Comparison of ENCODE assay signal across 1 cellular context in the genomic region with DNA sequence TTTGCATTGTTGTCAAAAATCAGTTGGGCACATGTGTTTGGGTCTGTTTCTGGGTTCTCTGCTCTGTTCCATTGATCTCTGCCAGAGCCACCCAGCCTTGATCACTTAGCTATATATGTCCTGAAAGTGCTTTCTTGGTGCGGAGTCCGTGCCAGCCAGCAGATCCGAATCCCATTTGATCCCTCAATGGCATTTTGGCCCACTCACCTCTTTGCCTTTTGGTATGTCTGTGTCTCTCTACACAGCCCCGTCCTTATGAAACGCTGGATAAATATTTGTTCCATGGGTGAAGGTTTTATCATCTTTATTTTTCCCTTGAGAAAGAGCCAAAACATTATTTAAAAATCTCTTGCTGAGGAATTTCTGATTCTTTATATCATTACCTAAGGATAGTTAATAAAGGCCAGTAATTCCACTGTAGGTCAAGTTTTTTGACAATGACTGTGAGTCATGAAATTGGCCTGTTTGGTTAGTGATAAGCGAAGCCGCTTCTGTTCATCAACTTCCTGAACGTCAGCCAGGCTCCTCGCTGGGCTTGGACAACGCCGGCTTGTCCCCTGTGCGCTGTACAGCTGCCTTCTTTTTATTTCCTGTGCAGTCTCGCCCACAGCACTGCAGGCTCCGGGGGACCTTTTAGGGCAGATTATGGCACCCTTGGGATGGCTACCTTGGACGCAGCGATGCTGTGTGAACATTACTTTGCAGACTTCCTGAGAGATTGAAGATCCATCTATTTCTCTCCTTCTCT.
TF ChIP-seq lines count a peak whose summit lies in the region.

No MANE protein-coding gene starts in this region.

TF ChIP-seq in HepG2, 621 proteins besides CTCF, POLR2A, EP300 and RAD21 (continued from another document and continues in another):
- TF ChIP-seq, protein P1, sequence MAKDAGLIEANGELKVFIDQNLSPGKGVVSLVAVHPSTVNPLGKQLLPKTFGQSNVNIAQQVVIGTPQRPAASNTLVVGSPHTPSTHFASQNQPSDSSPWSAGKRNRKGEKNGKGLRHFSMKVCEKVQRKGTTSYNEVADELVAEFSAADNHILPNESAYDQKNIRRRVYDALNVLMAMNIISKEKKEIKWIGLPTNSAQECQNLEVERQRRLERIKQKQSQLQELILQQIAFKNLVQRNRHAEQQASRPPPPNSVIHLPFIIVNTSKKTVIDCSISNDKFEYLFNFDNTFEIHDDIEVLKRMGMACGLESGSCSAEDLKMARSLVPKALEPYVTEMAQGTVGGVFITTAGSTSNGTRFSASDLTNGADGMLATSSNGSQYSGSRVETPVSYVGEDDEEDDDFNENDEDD (CRISPR knock-in tag; IDR thresholded peaks at IDR 0.05; ENCODE audit: borderline replicate concordance) = no peak
- TF ChIP-seq, protein P2, sequence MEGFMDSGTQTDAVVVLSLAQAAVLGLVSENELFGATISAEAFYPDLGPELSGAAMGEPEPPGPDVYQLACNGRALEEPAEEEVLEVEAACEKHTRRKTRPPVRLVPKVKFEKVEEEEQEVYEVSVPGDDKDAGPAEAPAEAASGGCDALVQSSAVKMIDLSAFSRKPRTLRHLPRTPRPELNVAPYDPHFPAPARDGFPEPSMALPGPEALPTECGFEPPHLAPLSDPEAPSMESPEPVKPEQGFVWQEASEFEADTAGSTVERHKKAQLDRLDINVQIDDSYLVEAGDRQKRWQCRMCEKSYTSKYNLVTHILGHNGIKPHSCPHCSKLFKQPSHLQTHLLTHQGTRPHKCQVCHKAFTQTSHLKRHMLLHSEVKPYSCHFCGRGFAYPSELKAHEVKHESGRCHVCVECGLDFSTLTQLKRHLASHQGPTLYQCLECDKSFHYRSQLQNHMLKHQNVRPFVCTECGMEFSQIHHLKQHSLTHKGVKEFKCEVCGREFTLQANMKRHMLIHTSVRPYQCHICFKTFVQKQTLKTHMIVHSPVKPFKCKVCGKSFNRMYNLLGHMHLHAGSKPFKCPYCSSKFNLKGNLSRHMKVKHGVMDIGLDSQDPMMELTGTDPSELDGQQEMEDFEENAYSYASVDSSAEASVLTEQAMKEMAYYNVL (CRISPR knock-in tag; IDR thresholded peaks at IDR 0.05; ENCODE audit: borderline replicate concordance) = no peak
- TF ChIP-seq ZNF253 (CRISPR knock-in tag; IDR thresholded peaks at IDR 0.05; ENCODE audit: borderline replicate concordance) (no peak), ZNF616 (CRISPR knock-in tag; IDR thresholded peaks at IDR 0.05; ENCODE audit: low read depth) (no peak), FOXA1 (IDR thresholded peaks at IDR 0.05) (no peak), FOXA1 (CRISPR knock-in tag; IDR thresholded peaks at IDR 0.05) (peak; percentile 77), ATM (IDR thresholded peaks at IDR 0.05; ENCODE audit: borderline replicate concordance) (no peak), KLF15 (CRISPR knock-in tag; IDR thresholded peaks at IDR 0.05; ENCODE audit: borderline replicate concordance) (no peak), PCBP1 (IDR thresholded peaks at IDR 0.05; ENCODE audit: borderline replicate concordance, low read depth, low read length) (no peak), SOX13 (IDR thresholded peaks at IDR 0.05) (no peak), SOX13 (CRISPR knock-in tag; conservative IDR thresholded peaks at IDR 0.05 in 1 of 2, IDR thresholded peaks at IDR 0.05 in 1 of 2) (peak in 1 of 2 experiments; percentile 87; a peak in 2 of 4 replicates), MAFG (CRISPR knock-in tag; IDR thresholded peaks at IDR 0.05) (no peak), HES4 (CRISPR knock-in tag; IDR thresholded peaks at IDR 0.05; ENCODE audit: borderline replicate concordance) (no peak), ATF7-NPFF (CRISPR knock-in tag; IDR thresholded peaks at IDR 0.05; ENCODE audit: low read depth) (peak; percentile 52; the same call in 1 of the 2 replicates)
- TF ChIP-seq, protein P3, sequence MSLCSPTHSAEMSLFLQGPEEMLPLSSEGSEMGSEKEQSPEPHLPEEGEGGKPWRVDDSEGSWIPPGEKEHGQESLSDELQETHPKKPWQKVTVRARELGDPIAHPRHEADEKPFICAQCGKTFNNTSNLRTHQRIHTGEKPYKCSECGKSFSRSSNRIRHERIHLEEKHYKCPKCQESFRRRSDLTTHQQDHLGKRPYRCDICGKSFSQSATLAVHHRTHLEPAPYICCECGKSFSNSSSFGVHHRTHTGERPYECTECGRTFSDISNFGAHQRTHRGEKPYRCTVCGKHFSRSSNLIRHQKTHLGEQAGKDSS (CRISPR knock-in tag; IDR thresholded peaks at IDR 0.05; ENCODE audit: borderline replicate concordance, low read depth) = no peak
- TF ChIP-seq, protein P4, sequence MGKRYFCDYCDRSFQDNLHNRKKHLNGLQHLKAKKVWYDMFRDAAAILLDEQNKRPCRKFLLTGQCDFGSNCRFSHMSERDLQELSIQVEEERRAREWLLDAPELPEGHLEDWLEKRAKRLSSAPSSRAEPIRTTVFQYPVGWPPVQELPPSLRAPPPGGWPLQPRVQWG (CRISPR knock-in tag; IDR thresholded peaks at IDR 0.05; ENCODE audit: borderline replicate concordance, low read depth) = no peak
- TF ChIP-seq, protein P5, sequence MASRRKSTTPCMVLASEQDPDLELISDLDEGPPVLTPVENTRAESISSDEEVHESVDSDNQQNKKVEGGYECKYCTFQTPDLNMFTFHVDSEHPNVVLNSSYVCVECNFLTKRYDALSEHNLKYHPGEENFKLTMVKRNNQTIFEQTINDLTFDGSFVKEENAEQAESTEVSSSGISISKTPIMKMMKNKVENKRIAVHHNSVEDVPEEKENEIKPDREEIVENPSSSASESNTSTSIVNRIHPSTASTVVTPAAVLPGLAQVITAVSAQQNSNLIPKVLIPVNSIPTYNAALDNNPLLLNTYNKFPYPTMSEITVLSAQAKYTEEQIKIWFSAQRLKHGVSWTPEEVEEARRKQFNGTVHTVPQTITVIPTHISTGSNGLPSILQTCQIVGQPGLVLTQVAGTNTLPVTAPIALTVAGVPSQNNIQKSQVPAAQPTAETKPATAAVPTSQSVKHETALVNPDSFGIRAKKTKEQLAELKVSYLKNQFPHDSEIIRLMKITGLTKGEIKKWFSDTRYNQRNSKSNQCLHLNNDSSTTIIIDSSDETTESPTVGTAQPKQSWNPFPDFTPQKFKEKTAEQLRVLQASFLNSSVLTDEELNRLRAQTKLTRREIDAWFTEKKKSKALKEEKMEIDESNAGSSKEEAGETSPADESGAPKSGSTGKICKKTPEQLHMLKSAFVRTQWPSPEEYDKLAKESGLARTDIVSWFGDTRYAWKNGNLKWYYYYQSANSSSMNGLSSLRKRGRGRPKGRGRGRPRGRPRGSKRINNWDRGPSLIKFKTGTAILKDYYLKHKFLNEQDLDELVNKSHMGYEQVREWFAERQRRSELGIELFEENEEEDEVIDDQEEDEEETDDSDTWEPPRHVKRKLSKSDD (CRISPR knock-in tag; IDR thresholded peaks at IDR 0.05; ENCODE audit: low read depth) = no peak
- TF ChIP-seq, protein P6, sequence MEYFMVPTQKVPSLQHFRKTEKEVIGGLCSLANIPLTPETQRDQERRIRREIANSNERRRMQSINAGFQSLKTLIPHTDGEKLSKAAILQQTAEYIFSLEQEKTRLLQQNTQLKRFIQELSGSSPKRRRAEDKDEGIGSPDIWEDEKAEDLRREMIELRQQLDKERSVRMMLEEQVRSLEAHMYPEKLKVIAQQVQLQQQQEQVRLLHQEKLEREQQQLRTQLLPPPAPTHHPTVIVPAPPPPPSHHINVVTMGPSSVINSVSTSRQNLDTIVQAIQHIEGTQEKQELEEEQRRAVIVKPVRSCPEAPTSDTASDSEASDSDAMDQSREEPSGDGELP (IDR thresholded peaks at IDR 0.05; ENCODE audit: borderline replicate concordance, low read depth) = peak; percentile 54; the same call in 1 of the 2 replicates
- TF ChIP-seq, protein P7, sequence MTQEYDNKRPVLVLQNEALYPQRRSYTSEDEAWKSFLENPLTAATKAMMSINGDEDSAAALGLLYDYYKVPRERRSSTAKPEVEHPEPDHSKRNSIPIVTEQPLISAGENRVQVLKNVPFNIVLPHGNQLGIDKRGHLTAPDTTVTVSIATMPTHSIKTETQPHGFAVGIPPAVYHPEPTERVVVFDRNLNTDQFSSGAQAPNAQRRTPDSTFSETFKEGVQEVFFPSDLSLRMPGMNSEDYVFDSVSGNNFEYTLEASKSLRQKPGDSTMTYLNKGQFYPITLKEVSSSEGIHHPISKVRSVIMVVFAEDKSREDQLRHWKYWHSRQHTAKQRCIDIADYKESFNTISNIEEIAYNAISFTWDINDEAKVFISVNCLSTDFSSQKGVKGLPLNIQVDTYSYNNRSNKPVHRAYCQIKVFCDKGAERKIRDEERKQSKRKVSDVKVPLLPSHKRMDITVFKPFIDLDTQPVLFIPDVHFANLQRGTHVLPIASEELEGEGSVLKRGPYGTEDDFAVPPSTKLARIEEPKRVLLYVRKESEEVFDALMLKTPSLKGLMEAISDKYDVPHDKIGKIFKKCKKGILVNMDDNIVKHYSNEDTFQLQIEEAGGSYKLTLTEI (CRISPR knock-in tag; conservative IDR thresholded peaks at IDR 0.05) = no peak
- TF ChIP-seq, protein P8, sequence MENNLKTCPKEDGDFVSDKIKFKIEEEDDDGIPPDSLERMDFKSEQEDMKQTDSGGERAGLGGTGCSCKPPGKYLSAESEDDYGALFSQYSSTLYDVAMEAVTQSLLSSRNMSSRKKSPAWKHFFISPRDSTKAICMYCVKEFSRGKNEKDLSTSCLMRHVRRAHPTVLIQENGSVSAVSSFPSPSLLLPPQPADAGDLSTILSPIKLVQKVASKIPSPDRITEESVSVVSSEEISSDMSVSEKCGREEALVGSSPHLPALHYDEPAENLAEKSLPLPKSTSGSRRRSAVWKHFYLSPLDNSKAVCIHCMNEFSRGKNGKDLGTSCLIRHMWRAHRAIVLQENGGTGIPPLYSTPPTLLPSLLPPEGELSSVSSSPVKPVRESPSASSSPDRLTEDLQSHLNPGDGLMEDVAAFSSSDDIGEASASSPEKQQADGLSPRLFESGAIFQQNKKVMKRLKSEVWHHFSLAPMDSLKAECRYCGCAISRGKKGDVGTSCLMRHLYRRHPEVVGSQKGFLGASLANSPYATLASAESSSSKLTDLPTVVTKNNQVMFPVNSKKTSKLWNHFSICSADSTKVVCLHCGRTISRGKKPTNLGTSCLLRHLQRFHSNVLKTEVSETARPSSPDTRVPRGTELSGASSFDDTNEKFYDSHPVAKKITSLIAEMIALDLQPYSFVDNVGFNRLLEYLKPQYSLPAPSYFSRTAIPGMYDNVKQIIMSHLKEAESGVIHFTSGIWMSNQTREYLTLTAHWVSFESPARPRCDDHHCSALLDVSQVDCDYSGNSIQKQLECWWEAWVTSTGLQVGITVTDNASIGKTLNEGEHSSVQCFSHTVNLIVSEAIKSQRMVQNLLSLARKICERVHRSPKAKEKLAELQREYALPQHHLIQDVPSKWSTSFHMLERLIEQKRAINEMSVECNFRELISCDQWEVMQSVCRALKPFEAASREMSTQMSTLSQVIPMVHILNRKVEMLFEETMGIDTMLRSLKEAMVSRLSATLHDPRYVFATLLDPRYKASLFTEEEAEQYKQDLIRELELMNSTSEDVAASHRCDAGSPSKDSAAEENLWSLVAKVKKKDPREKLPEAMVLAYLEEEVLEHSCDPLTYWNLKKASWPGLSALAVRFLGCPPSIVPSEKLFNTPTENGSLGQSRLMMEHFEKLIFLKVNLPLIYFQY (CRISPR knock-in tag; IDR thresholded peaks at IDR 0.05; ENCODE audit: borderline replicate concordance) = no peak
- TF ChIP-seq, protein P9, sequence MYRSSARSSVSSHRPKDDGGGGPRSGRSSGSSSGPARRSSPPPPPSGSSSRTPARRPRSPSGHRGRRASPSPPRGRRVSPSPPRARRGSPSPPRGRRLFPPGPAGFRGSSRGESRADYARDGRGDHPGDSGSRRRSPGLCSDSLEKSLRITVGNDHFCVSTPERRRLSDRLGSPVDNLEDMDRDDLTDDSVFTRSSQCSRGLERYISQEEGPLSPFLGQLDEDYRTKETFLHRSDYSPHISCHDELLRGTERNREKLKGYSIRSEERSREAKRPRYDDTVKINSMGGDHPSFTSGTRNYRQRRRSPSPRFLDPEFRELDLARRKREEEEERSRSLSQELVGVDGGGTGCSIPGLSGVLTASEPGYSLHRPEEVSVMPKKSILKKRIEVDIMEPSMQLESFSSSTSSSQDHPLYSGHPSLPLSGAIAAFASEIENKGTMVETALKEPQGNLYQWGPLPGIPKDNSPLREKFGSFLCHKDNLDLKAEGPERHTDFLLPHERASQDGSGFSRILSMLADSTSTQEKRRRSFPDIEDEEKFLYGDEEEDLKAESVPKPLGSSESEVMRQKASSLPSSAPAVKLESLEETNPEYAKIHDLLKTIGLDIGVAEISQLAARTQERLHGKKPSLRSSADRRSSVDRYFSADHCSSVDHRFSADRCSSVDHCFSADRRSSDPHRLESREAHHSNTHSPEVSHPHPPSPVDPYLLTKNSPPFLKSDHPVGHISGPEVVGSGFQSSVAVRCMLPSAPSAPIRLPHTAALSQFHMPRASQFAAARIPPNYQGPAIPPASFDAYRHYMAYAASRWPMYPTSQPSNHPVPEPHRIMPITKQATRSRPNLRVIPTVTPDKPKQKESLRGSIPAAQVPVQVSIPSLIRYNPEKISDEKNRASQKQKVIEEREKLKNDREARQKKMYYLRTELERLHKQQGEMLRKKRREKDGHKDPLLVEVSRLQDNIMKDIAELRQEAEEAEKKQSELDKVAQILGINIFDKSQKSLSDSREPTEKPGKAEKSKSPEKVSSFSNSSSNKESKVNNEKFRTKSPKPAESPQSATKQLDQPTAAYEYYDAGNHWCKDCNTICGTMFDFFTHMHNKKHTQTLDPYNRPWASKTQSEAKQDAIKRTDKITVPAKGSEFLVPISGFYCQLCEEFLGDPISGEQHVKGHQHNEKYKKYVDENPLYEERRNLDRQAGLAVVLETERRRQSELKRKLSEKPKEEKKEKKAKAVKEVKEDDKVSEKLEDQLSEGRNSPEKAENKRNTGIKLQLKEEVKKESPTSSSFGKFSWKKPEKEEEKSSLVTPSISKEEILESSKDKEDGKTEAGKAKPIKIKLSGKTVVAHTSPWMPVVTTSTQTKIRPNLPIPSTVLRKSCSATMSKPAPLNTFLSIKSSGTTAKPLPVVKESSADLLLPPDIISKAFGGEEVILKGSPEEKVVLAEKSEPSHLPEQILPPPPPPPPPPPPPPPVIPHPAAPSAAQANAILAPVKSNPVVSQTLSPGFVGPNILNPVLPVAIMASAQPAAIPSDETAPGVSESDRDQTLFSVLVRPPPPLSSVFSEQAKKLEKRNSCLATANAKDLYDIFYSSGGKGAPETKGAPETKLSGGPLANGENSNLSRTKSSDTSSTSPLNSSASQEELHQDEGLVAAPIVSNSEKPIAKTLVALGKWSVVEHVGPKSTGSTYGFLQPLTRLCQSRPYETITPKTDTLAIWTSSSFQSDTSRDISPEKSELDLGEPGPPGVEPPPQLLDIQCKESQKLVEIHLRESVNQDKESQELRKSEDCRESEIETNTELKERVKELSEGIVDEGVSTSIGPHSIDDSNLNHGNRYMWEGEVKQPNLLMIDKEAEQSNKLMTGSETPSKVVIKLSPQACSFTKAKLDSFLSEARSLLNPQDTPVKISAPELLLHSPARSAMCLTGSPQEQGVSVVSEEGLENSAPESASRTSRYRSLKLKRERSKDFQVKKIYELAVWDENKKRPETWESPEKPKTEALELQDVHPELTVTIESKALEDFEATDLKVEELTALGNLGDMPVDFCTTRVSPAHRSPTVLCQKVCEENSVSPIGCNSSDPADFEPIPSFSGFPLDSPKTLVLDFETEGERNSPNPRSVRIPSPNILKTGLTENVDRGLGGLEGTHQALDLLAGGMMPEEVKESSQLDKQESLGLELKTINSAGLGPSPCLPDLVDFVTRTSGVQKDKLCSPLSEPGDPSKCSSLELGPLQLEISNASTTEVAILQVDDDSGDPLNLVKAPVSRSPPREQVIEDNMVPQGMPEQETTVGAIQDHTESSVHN (CRISPR knock-in tag; IDR thresholded peaks at IDR 0.05) = no peak
